Comparison of ENCODE assay signal across 20 cellular contexts in the genomic region with DNA sequence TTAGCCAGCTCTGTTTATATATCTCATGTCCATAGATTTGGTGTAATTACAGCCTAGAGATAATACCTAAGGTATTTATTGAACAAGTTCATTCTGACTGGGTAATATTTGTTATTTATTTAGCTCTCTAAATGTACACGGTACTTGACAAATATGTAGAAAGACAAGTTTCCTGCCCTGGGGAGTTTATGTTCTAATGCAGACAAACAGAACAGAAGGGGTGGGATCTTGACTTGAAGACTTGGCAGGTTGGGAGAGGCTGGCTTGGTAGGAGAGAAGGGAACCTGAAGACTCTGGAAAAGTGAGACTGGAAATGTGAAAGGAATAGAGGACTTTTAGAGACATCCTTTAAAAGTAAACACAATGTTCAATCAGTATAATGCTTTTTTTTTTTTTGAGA.
"Had no signal": no experiment of that assay in that cellular context is flagged by ENCODE, and none has a peak within 500 bp of the region (broad histone marks: within the 10 kb centered on the region; RNA-seq: fewer than 3 reads in every experiment).

No MANE protein-coding gene starts in this region.

- ATAC-seq: activated CD4-positive, alpha-beta T cell treated with anti-CD3 and anti-CD28 coated beads for 36 hours; effector memory CD8-positive, alpha-beta T cell; left lobe of liver; psoas muscle; right lobe of liver; stimulated activated memory B cell treated with anti-CD40 and anti-IgM and Interleukin-4, amounts not matched to agents 10 μg/mL and 1 μg/mL and 100 μg/mL, for 72 hours; upper lobe of right lung; WTC11 had no signal

- H3K4me3 ChIP-seq: lung, psoas muscle, right lobe of liver, testis, upper lobe of right lung had no signal

- H3K36me3 ChIP-seq: right lobe of liver, upper lobe of right lung had no signal

- H3K4me1 ChIP-seq: psoas muscle, right lobe of liver, testis, upper lobe of right lung had no signal

- H3K9me3 ChIP-seq: psoas muscle, right lobe of liver, testis had no signal

- DNase-seq: activated CD4-positive, alpha-beta memory T cell treated with anti-CD3 and anti-CD28 coated beads, Interleukin-2, amount 10 ng/mL, durations not matched to agents 7 days and 5 days; activated CD4-positive, alpha-beta T cell treated with anti-CD3 and anti-CD28 coated beads for 36 hours; activated naive CD4-positive, alpha-beta T cell treated with Interleukin-2 at 50 U/mL for 16 hours; activated naive CD8-positive, alpha-beta T cell treated with anti-CD3 and anti-CD28 coated beads, Interleukin-2, amount 10 ng/mL, durations not matched to agents 7 days and 5 days; activated T-cell treated with anti-CD3 and anti-CD28 coated beads, Interleukin-2, amount 50 U/mL, for 1 hour; amygdala; effector memory CD8-positive, alpha-beta T cell; foreskin melanocyte; glutamatergic neuron; kidney; psoas muscle; right lobe of liver; small intestine; stimulated activated CD4-positive, alpha-beta T cell treated with anti-CD3 and anti-CD28 coated beads, Interleukin-4, amount 100 ng/mL, for 24 hours; testis; upper lobe of right lung had no signal

- H3K27me3 ChIP-seq: right lobe of liver, testis, upper lobe of right lung had no signal

- H3K27ac ChIP-seq: psoas muscle, right lobe of liver, testis, upper lobe of right lung had no signal
